11 cellular contexts compared by ENCODE assay signal in genomic region chr14:69259176-69259530, GRCh38. TPM values are rescaled to one million over a fixed set of nuclear protein-coding genes. Genes with fewer than 3 reads are reported as not detected.
DNase-seq lines count a peak whose midpoint lies in the region; ATAC-seq, FAIRE-seq and TF ChIP-seq lines count a peak whose summit lies in the region.
"Had no signal": no experiment of that assay in that cellular context is flagged by ENCODE, and none has a peak within 500 bp of the region (broad histone marks: within the 10 kb centered on the region; RNA-seq: fewer than 3 reads in every experiment).

No MANE protein-coding gene starts in this region.

- H3K4me1 ChIP-seq in CD8-positive, alpha-beta T cell (ENCODE audit: insufficient read depth, low read length): peaks cover 3% of the 10 kb centered on the region
- H3K4me1 ChIP-seq in pancreas: peaks cover 0 to 9% (median 0%) of the 10 kb centered on the region in 3 donors

- peak overlapping the region; percentile 29 for H3K4me3 Mint-ChIP-seq in CD8-positive, alpha-beta T cell

- no peaks in the 10 kb centered on the region for H3K9me3 ChIP-seq in CD8-positive, alpha-beta T cell (ENCODE audit: low read length)
- no peaks in the 10 kb centered on the region for H3K9me3 ChIP-seq in pancreas

- no peak for TF ChIP-seq CTCF in CD8-positive, alpha-beta T cell (IDR thresholded peaks at IDR 0.05)
- TF ChIP-seq CTCF in fibroblast of pulmonary artery (IDR thresholded peaks at IDR 0.05; ENCODE audit: low read length, missing control alignments) (no peak), pancreas (IDR thresholded peaks at IDR 0.05) (no peak), GM13977 (IDR thresholded peaks at IDR 0.05; ENCODE audit: extremely low read depth, insufficient read depth, missing control alignments) (no peak), omental fat pad (IDR thresholded peaks at IDR 0.05) (no peak)

- H3K27ac Mint-ChIP-seq in CD8-positive, alpha-beta T cell: no peak overlapping the region

- H3K4me1 Mint-ChIP-seq in CD8-positive, alpha-beta T cell (ENCODE audit: low read depth): peaks cover 4% of the 10 kb centered on the region

- H3K4me3 ChIP-seq in CD8-positive, alpha-beta T cell (ENCODE audit: low read depth, low read length): no peak overlapping the region
- H3K4me3 ChIP-seq in fibroblast of pulmonary artery (replicated peaks; ENCODE audit: low read depth, low read length) (peak overlapping the region; percentile 49), pancreas (peak overlapping the region in 3 of 4 donors; percentile 27 to 68 (median 39))

- H3K36me3 ChIP-seq in CD8-positive, alpha-beta T cell (ENCODE audit: insufficient read depth, low read length): no peaks in the 10 kb centered on the region
- no peaks in the 10 kb centered on the region for H3K36me3 ChIP-seq in pancreas

- in situ Hi-C loops in GM13977 (cut with MboI; ENCODE audit: low pct_unique_long_range_greater_than_20kb, low sequenced_read_pairs, unreplicated experiment): no loop called here

- peaks cover 47% of the 10 kb centered on the region for H3K27me3 Mint-ChIP-seq in CD8-positive, alpha-beta T cell (ENCODE audit: low read depth)

- H3K27ac ChIP-seq in CD8-positive, alpha-beta T cell (ENCODE audit: low read depth, low read length): no peak overlapping the region
- H3K27ac ChIP-seq in pancreas: no peak overlapping the region

- intact Hi-C loops in CD8-positive, alpha-beta T cell (cut with DNase I, micrococcal nuclease): no loop called here
- intact Hi-C loops in pancreas (cut with DNase I): no loop called here

- no peaks in the 10 kb centered on the region for H3K9me3 Mint-ChIP-seq in CD8-positive, alpha-beta T cell

- ATAC-seq in CD8-positive, alpha-beta T cell: no peak
- ATAC-seq in pancreas (no peak), omental fat pad (ENCODE audit: low FRiP score) (no peak)

- H3K36me3 Mint-ChIP-seq in CD8-positive, alpha-beta T cell: no peaks in the 10 kb centered on the region

- POLR2A ChIA-PET in CD8-positive, alpha-beta T cell (lab: Charles Lee): no interaction called here

- H3K27me3 ChIP-seq in CD8-positive, alpha-beta T cell (ENCODE audit: insufficient read depth, low read length): peaks cover 14% of the 10 kb centered on the region
- no peaks in the 10 kb centered on the region for H3K27me3 ChIP-seq in pancreas

- CTCF ChIA-PET in CD8-positive, alpha-beta T cell (lab: Charles Lee): interaction anchor here (1.2 to 1.4 kb wide), 2 partner anchors 13 to 201 kb away, joined by 3 read pairs; no protein-coding TSS in a partner anchor

- WGBS in pancreas, 2 donors: 33 to 36% methylated on average over 14 of the region's 14 CpGs

- FAIRE-seq in pancreas (lab: Jason Lieb, UNC): no peak

- no peak for DNase-seq in CD8-positive, alpha-beta T cell
- peak; percentile 47 for DNase-seq in NCI-H69 (lab: John Stamatoyannopoulos, UW)
- DNase-seq in fibroblast of pulmonary artery (ENCODE audit: low read depth): no peak
- no peak for DNase-seq in pancreas
- DNase-seq in GM13977 (ENCODE audit: low spot score): no peak
- DNase-seq in NCI-H2029 treated with DMSO at 0.1 percent for 48 hours (lab: John Stamatoyannopoulos, UW): no peak
- no peak for DNase-seq in NCI-H146 treated with DMSO at 0.1 percent for 48 hours (lab: John Stamatoyannopoulos, UW; ENCODE audit: unreplicated experiment)
- DNase-seq in omental fat pad (ENCODE audit: low spot score): no peak
- DNase-seq: activated CD4-positive, alpha-beta T cell treated with anti-CD3 and anti-CD28 coated beads for 1 hour; GDM1; MM.1S had no signal

RNA-seq across cellular contexts. Expression of gene GALNT16, which starts 0.8 kb away (rescaled TPM):
- under 1 TPM in 1 of 2 experiments, not detected in 1; 0.08 TPM for total RNA-seq in CD8-positive, alpha-beta T cell
- total RNA-seq in pancreas: 1 to 10 TPM in 5 of 6 donors, under 1 TPM in 1; 0.93 to 3.2 (median 2.4) TPM
- polyA plus RNA-seq in pancreas: 1 to 10 TPM; 1.5 to 1.7 TPM
- 10 to 100 TPM in 1 of 4 donors, 1 to 10 TPM in 3; 6.5 to 18.3 (median 8.1) TPM for total RNA-seq in omental fat pad
